Comparison of ENCODE assay signal across 13 cellular contexts in genomic region chr15:41489641-41490040, GRCh38. TPM values are rescaled to one million over a fixed set of nuclear protein-coding genes. Genes with fewer than 3 reads are reported as not detected.
DNase-seq lines count a peak whose midpoint lies in the region; ATAC-seq and TF ChIP-seq lines count a peak whose summit lies in the region.
"Had no signal": no experiment of that assay in that cellular context is flagged by ENCODE, and none has a peak within 500 bp of the region (broad histone marks: within the 10 kb centered on the region; RNA-seq: fewer than 3 reads in every experiment).

No MANE protein-coding gene starts in this region.

- peaks cover 38% of the 10 kb centered on the region for H3K4me1 ChIP-seq in BLaER1
- peaks cover 15% of the 10 kb centered on the region for H3K4me1 ChIP-seq in RWPE2 (ENCODE audit: insufficient read depth, poor library complexity, severe bottlenecking)
- H3K4me1 ChIP-seq in hepatocyte (ENCODE audit: insufficient read depth): peaks cover 12% of the 10 kb centered on the region

- H3K27me3 ChIP-seq in BLaER1 (peaks cover 29% of the 10 kb centered on the region), RWPE2 (ENCODE audit: insufficient read depth, poor library complexity, severe bottlenecking) (peaks cover 6% of the 10 kb centered on the region), hepatocyte (peaks cover 6% of the 10 kb centered on the region)

- H3K36me3 Mint-ChIP-seq in activated T-cell treated with anti-CD3 and anti-CD28 coated beads, Interleukin-2, amount 50 U/mL, for 24 hours (ENCODE audit: low read depth): no peaks in the 10 kb centered on the region

- peak overlapping the region; percentile 42 for H3K27ac Mint-ChIP-seq in activated T-cell treated with anti-CD3 and anti-CD28 coated beads, Interleukin-2, amount 50 U/mL, for 24 hours
- H3K27ac Mint-ChIP-seq: GM23338 had no signal

- H4K20me1 ChIP-seq in BLaER1 (peaks cover 9% of the 10 kb centered on the region), hepatocyte (ENCODE audit: insufficient read depth, poor library complexity, severe bottlenecking) (no peaks in the 10 kb centered on the region)

- WGBS in hepatocyte (ENCODE audit: low lambda C conversion rate, missing lambda C conversion rate): 97% methylated on average over 2 of the region's 2 CpGs

- H3K27me3 Mint-ChIP-seq in activated T-cell treated with anti-CD3 and anti-CD28 coated beads, Interleukin-2, amount 50 U/mL, for 24 hours: peaks cover 24% of the 10 kb centered on the region

- no peaks in the 10 kb centered on the region for H3K9me3 Mint-ChIP-seq in activated T-cell treated with anti-CD3 and anti-CD28 coated beads, Interleukin-2, amount 50 U/mL, for 24 hours
- H3K9me3 Mint-ChIP-seq: CD8-positive, alpha-beta memory T cell; GM23338 had no signal

- H3K4me3 Mint-ChIP-seq in activated T-cell treated with anti-CD3 and anti-CD28 coated beads, Interleukin-2, amount 50 U/mL, for 24 hours: no peak overlapping the region
- H3K4me3 Mint-ChIP-seq: GM23338 had no signal

- H3K4me3 ChIP-seq in BLaER1 (no peak overlapping the region), RWPE2 (ENCODE audit: severe bottlenecking) (no peak overlapping the region), hepatocyte (no peak overlapping the region)
- H3K4me3 ChIP-seq: GM23338 had no signal

- no peaks in the 10 kb centered on the region for H3K9me2 ChIP-seq in hepatocyte (replicated peaks; ENCODE audit: insufficient read depth)

- H3K27ac ChIP-seq in BLaER1 (no peak overlapping the region), RWPE2 (ENCODE audit: poor library complexity, severe bottlenecking) (peak overlapping the region; percentile 38), hepatocyte (peak overlapping the region; percentile 50)

- H3K4me2 ChIP-seq in BLaER1 (peak overlapping the region; percentile 47), hepatocyte (no peak overlapping the region)
- H3K4me2 ChIP-seq: GM23338 had no signal

- H3K79me2 ChIP-seq in hepatocyte: no peaks in the 10 kb centered on the region

- H2AFZ ChIP-seq in hepatocyte: no peak overlapping the region
- H2AFZ ChIP-seq: GM23338 had no signal

- no peak for TF ChIP-seq CTCF in RWPE2 (IDR thresholded peaks at IDR 0.05; ENCODE audit: poor library complexity, severe bottlenecking)
- no peak for TF ChIP-seq CTCF in hepatocyte (IDR thresholded peaks at IDR 0.05; ENCODE audit: poor library complexity)

- no peaks in the 10 kb centered on the region for H3K9me3 ChIP-seq in BLaER1
- no peaks in the 10 kb centered on the region for H3K9me3 ChIP-seq in RWPE2 (ENCODE audit: severe bottlenecking)
- H3K9me3 ChIP-seq in hepatocyte (ENCODE audit: low read depth): no peaks in the 10 kb centered on the region
- H3K9me3 ChIP-seq: BE2C had no signal

- DNase-seq in activated T-cell treated with anti-CD3 and anti-CD28 coated beads, Interleukin-2, amount 50 U/mL, for 24 hours: no peak
- no peak for DNase-seq in activated T-cell treated with anti-CD3 and anti-CD28 coated beads for 4 hours
- no peak for DNase-seq in RWPE2 (ENCODE audit: low spot score)
- DNase-seq in hepatocyte (ENCODE audit: low spot score): no peak
- DNase-seq in COLO668 (lab: John Stamatoyannopoulos, UW; ENCODE audit: unreplicated experiment): no peak
- no peak for DNase-seq in activated CD8-positive, alpha-beta memory T cell treated with anti-CD3 and anti-CD28 coated beads, Interleukin-2, amount 50 U/mL, for 4 hours
- DNase-seq in NCI-H2107 treated with DMSO at 0.1 percent for 48 hours (lab: John Stamatoyannopoulos, UW; ENCODE audit: unreplicated experiment): no peak
- DNase-seq: BE2C; CD8-positive, alpha-beta memory T cell; H7 had no signal

- H3K9ac ChIP-seq in BLaER1: no peak overlapping the region

- no peak for ATAC-seq in RWPE2 (ENCODE audit: low read depth)
- ATAC-seq: GM23338 had no signal

- H3K4me1 Mint-ChIP-seq in activated T-cell treated with anti-CD3 and anti-CD28 coated beads, Interleukin-2, amount 50 U/mL, for 24 hours (ENCODE audit: low read depth): peaks cover 47% of the 10 kb centered on the region

- no peaks in the 10 kb centered on the region for H3K36me3 ChIP-seq in BLaER1
- no peaks in the 10 kb centered on the region for H3K36me3 ChIP-seq in RWPE2 (ENCODE audit: low read depth)
- H3K36me3 ChIP-seq in hepatocyte (replicated peaks; ENCODE audit: insufficient read depth, low read depth): no peaks in the 10 kb centered on the region
- H3K36me3 ChIP-seq: BE2C had no signal

RNA-seq across cellular contexts. Expression of gene ITPKA, which starts 4.0 kb away (rescaled TPM):
- 18.5 and 20.5 TPM in 2 replicates for total RNA-seq in hepatocyte
- 16.2 and 33.3 TPM in 2 replicates for polyA plus RNA-seq in hepatocyte
- polyA plus RNA-seq: CD8-positive, alpha-beta memory T cell had no signal

RNA-seq across cellular contexts. Expression of gene LTK, which starts 24.0 kb away (rescaled TPM):
- total RNA-seq in hepatocyte: 0.83 and 1.6 TPM in 2 replicates
- 1.1 and 1.2 TPM in 2 replicates for polyA plus RNA-seq in hepatocyte
- total RNA-seq: HT1080 had no signal
- polyA plus RNA-seq: GM23338 had no signal

RNA-seq across cellular contexts. Expression of gene RPAP1, which starts 54.4 kb away (rescaled TPM):
- total RNA-seq in hepatocyte: 15.9 and 16.3 TPM in 2 replicates
- polyA plus RNA-seq in hepatocyte: 26.5 and 29.3 TPM in 2 replicates
